22 cellular contexts compared by ENCODE assay signal in genomic region chr4:26524001-26524400, GRCh38. TPM values are rescaled to one million over a fixed set of nuclear protein-coding genes. Genes with fewer than 3 reads are reported as not detected.
"Had no signal": no experiment of that assay in that cellular context is flagged by ENCODE, and none has a peak within 500 bp of the region (broad histone marks: within the 10 kb centered on the region; RNA-seq: fewer than 3 reads in every experiment).

No MANE protein-coding gene starts in this region.

- H3K27ac ChIP-seq: KMS-11, VCaP had no signal

- H3K4me2 ChIP-seq: KMS-11 had no signal

- H3K9ac ChIP-seq: KMS-11 had no signal

- DNase-seq: activated CD4-positive, alpha-beta memory T cell treated with anti-CD3 and anti-CD28 coated beads for 36 hours; activated CD4-positive, alpha-beta T cell treated with anti-CD3 and anti-CD28 coated beads, Interleukin-2, amount 10 ng/mL, durations not matched to agents 7 days and 5 days; activated CD4-positive, CD25-positive, alpha-beta regulatory T cell; activated CD8-positive, alpha-beta memory T cell treated with anti-CD3 and anti-CD28 coated beads for 24 hours; activated effector memory CD4-positive, alpha-beta T cell treated with anti-CD3 and anti-CD28 coated beads, Interleukin-2, amount 50 U/mL, for 16 hours; activated naive CD4-positive, alpha-beta T cell treated with anti-CD3 and anti-CD28 coated beads for 36 hours; activated T-cell treated with anti-CD3 and anti-CD28 coated beads, Interleukin-2, amount 50 U/mL, for 4 hours; cerebellar nuclear complex; NCI-H1092; NCI-H1417; NCI-H2029; NCI-H2107; NCI-H446; NCI-H524; SHP77 treated with DMSO at 0.1 percent for 48 hours; T-cell had no signal

RNA-seq across cellular contexts. Expression of gene CCKAR, which starts 33.7 kb away (rescaled TPM):
- total RNA-seq: activated CD4-positive, alpha-beta memory T cell treated with anti-CD3 and anti-CD28 coated beads for 36 hours; activated CD4-positive, alpha-beta T cell treated with anti-CD3 and anti-CD28 coated beads, Interleukin-2, amount 10 ng/mL, durations not matched to agents 7 days and 5 days; activated naive CD4-positive, alpha-beta T cell treated with anti-CD3 and anti-CD28 coated beads for 36 hours; activated T-cell treated with anti-CD3 and anti-CD28 coated beads, Interleukin-2, amount 50 U/mL, for 4 hours; cardiac septum; MCF 10A; SK-MEL-5; T-cell; T-helper 2 cell treated with Interferon-gamma antibody and Interleukin-4, amounts not matched to agents 100 ng/mL and 5 ng/mL, for 36 hours had no signal
